In genomic region chr6:31897612-31898199, GRCh38 we compare ENCODE assay signal across 9 cellular contexts. TPM values are rescaled to one million over a fixed set of nuclear protein-coding genes. Genes with fewer than 3 reads are reported as not detected.
DNase-seq lines count a peak whose midpoint lies in the region; ATAC-seq, FAIRE-seq and TF ChIP-seq lines count a peak whose summit lies in the region.
"Had no signal": no experiment of that assay in that cellular context is flagged by ENCODE, and none has a peak within 500 bp of the region (broad histone marks: within the 10 kb centered on the region; RNA-seq: fewer than 3 reads in every experiment).

TSS of gene EHMT2 (minus strand) at chr6:31897698. CDS start at chr6:31897677, 21 bp downstream.

- FAIRE-seq in HepG2 (lab: Jason Lieb, UNC) = peak; percentile 63
- FAIRE-seq: A204.1 had no signal

- TF ChIP-seq POLR2A in HepG2 (IDR thresholded peaks at IDR 0.05; ENCODE audit: insufficient read depth in 1 of 2, low read depth in 2 of 2, low read length in 2 of 2) = peak; percentile 62 to 90; a peak in 3 of 4 replicates

- H3K27ac Mint-ChIP-seq in dendritic cell treated with granulocyte-macrophage colony-stimulating factor and Interleukin-4, amounts not matched to agents 40 ng/mL and 50 ng/mL, for 4 days = peak within 1 kb of the TSS; percentile 88

- POLR2A ChIA-PET in HepG2 (lab: Yijun Ruan, JAX) = interaction anchor here (0.6 to 4.7 kb wide), 24 partner anchors 10 to 1074 kb away, joined by 3 to 41 read pairs (median 7); partner anchors contain the start of genes APOM, C2, CFB and CLIC1

- peak within 1 kb of the TSS; percentile 89 to 100 (median 96) for H3K4me3 ChIP-seq in HepG2 (replicated peaks in 1 of 3; ENCODE audit: insufficient read depth in 1 of 3, low read depth in 2 of 3, low read length in 3 of 3)

- H3K4me1 ChIP-seq in HepG2 (ENCODE audit: insufficient read depth, low read length) = peaks cover 38% of the 10 kb centered on the region

- peaks cover 50% of the 10 kb centered on the region for H3K4me1 Mint-ChIP-seq in dendritic cell treated with granulocyte-macrophage colony-stimulating factor and Interleukin-4, amounts not matched to agents 40 ng/mL and 50 ng/mL, for 4 days (ENCODE audit: low read depth)

- H3K27ac ChIP-seq in HepG2 (ENCODE audit: extremely low read length, insufficient read depth, low read length) = peak within 1 kb of the TSS; percentile 73

- no peaks in the 10 kb centered on the region for H3K9me3 Mint-ChIP-seq in dendritic cell treated with granulocyte-macrophage colony-stimulating factor and Interleukin-4, amounts not matched to agents 40 ng/mL and 50 ng/mL, for 4 days

- WGBS in HepG2 (ENCODE audit: low lambda C conversion rate) = 2% methylated on average over 16 of the region's 42 CpGs

- no peaks in the 10 kb centered on the region for H4K20me1 ChIP-seq in HepG2 (ENCODE audit: insufficient read depth, low read length)

- peak within 1 kb of the TSS; percentile 98 for H3K4me2 ChIP-seq in HepG2 (ENCODE audit: low read depth, low read length)

- peaks cover 0 to 7% of the 10 kb centered on the region in 2 experiments; a peak in 1 of 5 replicates for H3K27me3 ChIP-seq in HepG2 (ENCODE audit: control insufficient read depth in 1 of 2, insufficient read depth in 2 of 2, low read length in 2 of 2)

- CTCF ChIA-PET in HepG2 (lab: Yijun Ruan, JAX; ENCODE audit: low intra/inter-chr PET ratio, low total read pairs) = no interaction called here

- intact Hi-C loops in dendritic cell treated with granulocyte-macrophage colony-stimulating factor and Interleukin-4, amounts not matched to agents 40 ng/mL and 50 ng/mL, for 4 days (cut with micrococcal nuclease) = loop anchor here (5.0 kb wide), 1 partner anchor 60 kb away; the partner anchor contains the start of genes NELFE and SKIC2
- intact Hi-C loops in HepG2 (cut with micrococcal nuclease; ENCODE audit: unreplicated experiment) = loop anchor here (1.0 to 5.0 kb wide), 4 partner anchors 33 to 65 kb away; no protein-coding TSS in a partner anchor

- H3K9ac ChIP-seq in HepG2 (ENCODE audit: insufficient read depth, low read depth, low read length) = peak within 1 kb of the TSS; percentile 84

- ATAC-seq in HG03439 (IDR thresholded peaks at IDR 0.05; ENCODE audit: unreplicated experiment) (peak; percentile 38), HepG2 (peak; percentile 70)

- TF ChIP-seq RAD21 in HepG2 (CRISPR knock-in tag; IDR thresholded peaks at IDR 0.05) = 0 out of 2 replicates have a peak, but pooled peaks have one; percentile 11

- peak within 1 kb of the TSS; percentile 66 for H2AFZ ChIP-seq in HepG2 (ENCODE audit: low read length)

- BruUV-seq in HepG2 (replicated peaks; lab: Mats Ljungman, UMichigan) = TSS peak; percentile 91

- peak within 1 kb of the TSS; percentile 89 for H3K4me3 Mint-ChIP-seq in dendritic cell treated with granulocyte-macrophage colony-stimulating factor and Interleukin-4, amounts not matched to agents 40 ng/mL and 50 ng/mL, for 4 days

- in situ Hi-C loops in HepG2 (cut with HindIII; ENCODE audit: extremely low pct_ligation_motif_present, low pct_unique_long_range_greater_than_20kb) = no loop called here

- peaks cover 26% of the 10 kb centered on the region for H3K79me2 ChIP-seq in HepG2 (ENCODE audit: insufficient read depth, low read length)

- H3K36me3 Mint-ChIP-seq in dendritic cell treated with granulocyte-macrophage colony-stimulating factor and Interleukin-4, amounts not matched to agents 40 ng/mL and 50 ng/mL, for 4 days (ENCODE audit: low read depth) = peaks cover 67% of the 10 kb centered on the region

- no peak for TF ChIP-seq CTCF in HepG2 (CRISPR knock-in tag; IDR thresholded peaks at IDR 0.05)

- no peaks in the 10 kb centered on the region for H3K9me3 ChIP-seq in HepG2 (ENCODE audit: low read length)

- DNase-seq in NCI-H1436 (lab: John Stamatoyannopoulos, UW) (peak; percentile 83), NCI-H1436 treated with DMSO at 0.1 percent for 48 hours (lab: John Stamatoyannopoulos, UW) (no peak), NCI-H69 (lab: John Stamatoyannopoulos, UW) (peak; percentile 95), HepG2 (ENCODE audit: low spot score) (peak; percentile 76)
- peak; percentile 79 for DNase-seq in activated CD4-positive, alpha-beta T cell treated with anti-CD3 and anti-CD28 coated beads, Interleukin-2, amount 50 U/mL, for 1 hour
- DNase-seq in stimulated activated CD4-positive, alpha-beta T cell treated with anti-CD3 and anti-CD28 coated beads, Interleukin-2, amount 100 ng/mL, for 48 hours = peak; percentile 80 to 83

- H3K36me3 ChIP-seq in HepG2 (replicated peaks in 1 of 2; ENCODE audit: control insufficient read depth in 1 of 2, insufficient read depth in 2 of 2, low read length in 2 of 2) = peaks cover 12 to 21% of the 10 kb centered on the region in 2 experiments

- 0 out of 4 replicates have a peak, but pooled peaks of 1 of the 2 experiments have one; percentile 11 for TF ChIP-seq EP300 in HepG2 (IDR thresholded peaks at IDR 0.05; ENCODE audit: low read depth in 2 of 2, low read length in 2 of 2)
- TF ChIP-seq EP300 in HepG2 (CRISPR knock-in tag; IDR thresholded peaks at IDR 0.05; ENCODE audit: borderline replicate concordance) = no peak

- H3K27me3 Mint-ChIP-seq in dendritic cell treated with granulocyte-macrophage colony-stimulating factor and Interleukin-4, amounts not matched to agents 40 ng/mL and 50 ng/mL, for 4 days = no peaks in the 10 kb centered on the region

TF ChIP-seq in HepG2, 621 proteins besides CTCF, POLR2A, EP300 and RAD21 (continues in another document):
- TF ChIP-seq GATAD1 (CRISPR knock-in tag; IDR thresholded peaks at IDR 0.05) = no peak
- 0 out of 2 replicates have a peak, but pooled peaks have one; percentile 43 for TF ChIP-seq ZBTB25 (CRISPR knock-in tag; IDR thresholded peaks at IDR 0.05)
- no peak for TF ChIP-seq JUN (CRISPR knock-in tag; IDR thresholded peaks at IDR 0.05)
- TF ChIP-seq ZNF777 (CRISPR knock-in tag; IDR thresholded peaks at IDR 0.05) = no peak
- no peak for TF ChIP-seq HNRNPK (IDR thresholded peaks at IDR 0.05; ENCODE audit: low read depth, low read length, poor library complexity, severe bottlenecking)
- no peak for TF ChIP-seq ZNF263 (CRISPR knock-in tag; IDR thresholded peaks at IDR 0.05)
- no peak for TF ChIP-seq MYNN (CRISPR knock-in tag; IDR thresholded peaks at IDR 0.05; ENCODE audit: low read depth)
- no peak for TF ChIP-seq HMG20A (CRISPR knock-in tag; IDR thresholded peaks at IDR 0.05; ENCODE audit: borderline replicate concordance)
- TF ChIP-seq KAT8 (CRISPR knock-in tag; IDR thresholded peaks at IDR 0.05) = 0 out of 2 replicates have a peak, but pooled peaks have one; percentile 7
- peak; percentile 96 for TF ChIP-seq ZBTB2 (CRISPR knock-in tag; IDR thresholded peaks at IDR 0.05; ENCODE audit: low read depth)
- peak; percentile 42 for TF ChIP-seq TEAD3 (CRISPR knock-in tag; optimal IDR thresholded peaks at IDR 0.05; ENCODE audit: borderline replicate concordance)

RNA-seq across cellular contexts. Expression of gene EHMT2, which starts in this region (rescaled TPM):
- 43.5 and 69.2 TPM in 2 replicates for total RNA-seq in HepG2 (2016; rRNA removed; fragmentation: Illumina TruSeq; extraction: Trizol)
- total RNA-seq in HepG2 (2016; cell fraction: cytosol; rRNA removed; fragmentation: Illumina TruSeq; extraction: Trizol; ENCODE audit: low read depth) = 14.1 and 15.2 TPM in 2 replicates
- 34.4 and 70.7 TPM in 2 replicates for total RNA-seq in HepG2 (2016; cell fraction: insoluble cytoplasmic fraction; rRNA removed; fragmentation: Illumina TruSeq; extraction: Trizol)
- total RNA-seq in HepG2 (2016; cell fraction: membrane; rRNA removed; fragmentation: Illumina TruSeq; extraction: Trizol) = 29.3 and 33.1 TPM in 2 replicates
- 46.1 and 48.0 TPM in 2 replicates for total RNA-seq in HepG2 (2016; cell fraction: nucleus; rRNA removed; fragmentation: Illumina TruSeq; extraction: Trizol)
- polyA plus RNA-seq in HepG2 (2011; rRNA removed) = 51.2 and 55.2 TPM in 2 replicates
- 29.3 and 36.1 TPM in 2 replicates for polyA plus RNA-seq in HepG2 (2011; cell fraction: cytosol; rRNA removed)
- 180 and 272 TPM in 2 replicates for polyA plus RNA-seq in HepG2 (2011; cell fraction: nucleus; rRNA removed)
- 37.6 and 43.1 TPM in 2 replicates for polyA plus RNA-seq in HepG2 (2012)
- polyA plus RNA-seq in HepG2 (2016; cell fraction: cytosol; fragmentation: Illumina TruSeq; extraction: Trizol; ENCODE audit: low read depth) = 8.3 and 9.2 TPM in 2 replicates
- polyA plus RNA-seq in HepG2 (2016; cell fraction: insoluble cytoplasmic fraction; fragmentation: Illumina TruSeq; extraction: Trizol; ENCODE audit: low read depth) = 36.0 and 58.3 TPM in 2 replicates
- polyA plus RNA-seq in HepG2 (2016; cell fraction: membrane; fragmentation: Illumina TruSeq; extraction: Trizol; ENCODE audit: low read depth) = 16.5 and 18.3 TPM in 2 replicates
- 122 and 136 TPM in 2 replicates for polyA plus RNA-seq in HepG2 (2016; cell fraction: nucleus; fragmentation: Illumina TruSeq; extraction: Trizol; ENCODE audit: insufficient read depth, low read depth)
- 74.1 and 111 TPM in 2 replicates for polyA minus RNA-seq in HepG2 (2011; rRNA and poly(A)+ RNA removed; ENCODE audit: low replicate concordance)
- polyA minus RNA-seq in HepG2 (2011; cell fraction: cytosol; rRNA and poly(A)+ RNA removed) = 26.2 and 33.8 TPM in 2 replicates
- 24.3 and 26.9 TPM in 2 replicates for polyA minus RNA-seq in HepG2 (2011; cell fraction: nucleus; rRNA and poly(A)+ RNA removed)
